Comparison of ENCODE assay signal across 24 cellular contexts in the genomic region with DNA sequence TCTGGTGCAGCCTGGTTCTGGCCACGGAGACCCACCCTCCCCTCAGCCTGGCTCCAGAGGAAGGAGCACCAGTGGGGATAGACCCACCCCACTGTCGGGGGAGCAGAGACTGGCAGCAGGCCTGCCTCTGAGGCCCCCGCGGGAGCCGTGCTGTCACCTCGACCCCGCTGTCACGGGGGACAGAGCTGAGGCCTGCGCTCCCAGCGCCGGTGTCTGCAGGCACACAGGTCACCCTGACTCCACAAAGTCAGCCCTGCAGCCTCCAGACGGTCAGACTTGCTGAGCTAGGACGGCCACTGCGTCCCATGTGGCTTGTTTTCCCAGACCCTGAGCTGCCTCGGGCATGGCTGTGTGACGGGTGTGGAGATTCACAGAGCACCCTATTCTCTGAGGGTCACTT. TPM values are rescaled to one million over a fixed set of nuclear protein-coding genes. Genes with fewer than 3 reads are reported as not detected.
DNase-seq lines count a peak whose midpoint lies in the region; ATAC-seq and TF ChIP-seq lines count a peak whose summit lies in the region.
"Had no signal": no experiment of that assay in that cellular context is flagged by ENCODE, and none has a peak within 500 bp of the region (broad histone marks: within the 10 kb centered on the region; RNA-seq: fewer than 3 reads in every experiment).

No MANE protein-coding gene starts in this region.

- TF ChIP-seq POLR2A in esophagus squamous epithelium (IDR thresholded peaks at IDR 0.05) = no peak

- peak overlapping the region; percentile 35 for H2AK5ac ChIP-seq in neuronal stem cell (ENCODE audit: low read depth, low read length)

- H3K36me3 ChIP-seq in BLaER1 = peaks cover 86% of the 10 kb centered on the region
- H3K36me3 ChIP-seq in NT2/D1 (ENCODE audit: insufficient read depth, insufficient read length, low read length) = no peaks in the 10 kb centered on the region
- H3K36me3 ChIP-seq in esophagus squamous epithelium = no peaks in the 10 kb centered on the region
- no peaks in the 10 kb centered on the region for H3K36me3 ChIP-seq in neuronal stem cell (replicated peaks in 1 of 2; ENCODE audit: control insufficient read depth in 2 of 2, insufficient read depth in 2 of 2, low read length in 2 of 2)
- no peaks in the 10 kb centered on the region for H3K36me3 ChIP-seq in aorta (ENCODE audit: control insufficient read depth in 1 of 2, insufficient read depth in 2 of 2, low read length in 1 of 2)
- H3K36me3 ChIP-seq: HAP-1, Peyer's patch, SJSA1 had no signal

- peaks cover 15% of the 10 kb centered on the region for H3K27me3 Mint-ChIP-seq in mesothelial cell of epicardium (ENCODE audit: low read depth)

- peak overlapping the region; percentile 68 for H3K23ac ChIP-seq in neuronal stem cell (ENCODE audit: low read depth, low read length, poor library complexity)

- H3K36me3 Mint-ChIP-seq in mesothelial cell of epicardium = peaks cover 4% of the 10 kb centered on the region
- H3K36me3 Mint-ChIP-seq: CD8-positive, alpha-beta T cell had no signal

- H3K4ac ChIP-seq in neuronal stem cell (ENCODE audit: low read length) = no peak overlapping the region

- H3K9ac ChIP-seq in BLaER1 = peak overlapping the region; percentile 17; the same call in 1 of the 2 replicates
- H3K9ac ChIP-seq in NT2/D1 (ENCODE audit: insufficient read length, low read depth) = peak overlapping the region; percentile 16
- peak overlapping the region; percentile 21 for H3K9ac ChIP-seq in neuronal stem cell (ENCODE audit: low read depth, low read length, poor library complexity)

- no peak overlapping the region for H2BK5ac ChIP-seq in neuronal stem cell (ENCODE audit: low read length)

- no peak overlapping the region for H2BK15ac ChIP-seq in neuronal stem cell (ENCODE audit: low read length)

- H3K4me3 ChIP-seq in BLaER1 (no peak overlapping the region), NT2/D1 (ENCODE audit: insufficient read length, low read depth) (no peak overlapping the region), esophagus squamous epithelium (no peak overlapping the region), neuronal stem cell (ENCODE audit: low read length in 2 of 2) (no peak overlapping the region), aorta (ENCODE audit: low read length in 2 of 2) (no peak overlapping the region)
- H3K4me3 ChIP-seq: HAP-1, Peyer's patch, SJSA1 had no signal

- H3K4me3 Mint-ChIP-seq in mesothelial cell of epicardium = no peak overlapping the region
- H3K4me3 Mint-ChIP-seq: CD8-positive, alpha-beta T cell had no signal

- no peaks in the 10 kb centered on the region for H3K9me3 ChIP-seq in BLaER1
- peaks cover 3% of the 10 kb centered on the region; the same call in 1 of the 2 replicates for H3K9me3 ChIP-seq in NT2/D1 (ENCODE audit: insufficient read depth, low read length)
- H3K9me3 ChIP-seq in esophagus squamous epithelium = no peaks in the 10 kb centered on the region
- H3K9me3 ChIP-seq in neuronal stem cell (replicated peaks in 1 of 2; ENCODE audit: control insufficient read depth in 2 of 2, insufficient read depth in 1 of 2, low read depth in 1 of 2, low read length in 2 of 2) = no peaks in the 10 kb centered on the region
- H3K9me3 ChIP-seq in aorta (ENCODE audit: control insufficient read depth, low read length) = no peaks in the 10 kb centered on the region
- H3K9me3 ChIP-seq: HAP-1, Peyer's patch, SJSA1 had no signal

- H4K91ac ChIP-seq in neuronal stem cell (ENCODE audit: low read depth, low read length, poor library complexity) = no peak overlapping the region

- no peak for TF ChIP-seq CTCF in esophagus squamous epithelium (IDR thresholded peaks at IDR 0.05)
- no peak for TF ChIP-seq CTCF in mesothelial cell of epicardium (IDR thresholded peaks at IDR 0.05; ENCODE audit: unreplicated experiment)

- H3K14ac ChIP-seq in neuronal stem cell (ENCODE audit: low read length) = peak overlapping the region; percentile 47

- peak overlapping the region; percentile 60 for H3K27ac ChIP-seq in BLaER1
- peak overlapping the region in 3 of 4 donors; percentile 3 to 64 (median 49) for H3K27ac ChIP-seq in esophagus squamous epithelium
- H3K27ac ChIP-seq in neuronal stem cell (replicated peaks; ENCODE audit: low read length) = no peak overlapping the region
- H3K27ac ChIP-seq in aorta (ENCODE audit: low read depth in 1 of 2, low read length in 2 of 2) = no peak overlapping the region
- H3K27ac ChIP-seq: HL-60, SJSA1 had no signal

- peaks cover 100% of the 10 kb centered on the region for H4K20me1 ChIP-seq in BLaER1

- 64% methylated on average over 2 of the region's 16 CpGs; no CpG with 5 or more reads in 1 of the 2 donors for WGBS in esophagus squamous epithelium, 2 donors
- WGBS in neuronal stem cell (ENCODE audit: extremely low coverage in 2 of 2, insufficient read length in 2 of 2, insufficient replicate concordance in 1 of 2), 2 donors = no CpG with 5 or more reads among the region's 16 CpGs
- WGBS in aorta, 2 donors = 62 to 66% methylated on average over 16 of the region's 16 CpGs

- peak overlapping the region; percentile 19 for H4K8ac ChIP-seq in neuronal stem cell (ENCODE audit: low read depth, low read length)

- H3K4me1 Mint-ChIP-seq in mesothelial cell of epicardium = no peaks in the 10 kb centered on the region

- intact Hi-C loops in esophagus squamous epithelium (cut with DNase I) = no loop called here
- intact Hi-C loops in aorta (cut with DNase I) = no loop called here

- H3K4me2 ChIP-seq in BLaER1 = peak overlapping the region; percentile 62
- no peak overlapping the region for H3K4me2 ChIP-seq in neuronal stem cell (ENCODE audit: insufficient read depth, low read length, poor library complexity, severe bottlenecking)

- H3K27me3 ChIP-seq in BLaER1 = no peaks in the 10 kb centered on the region
- no peaks in the 10 kb centered on the region for H3K27me3 ChIP-seq in NT2/D1 (ENCODE audit: insufficient read depth, insufficient read length)
- no peaks in the 10 kb centered on the region for H3K27me3 ChIP-seq in esophagus squamous epithelium
- no peaks in the 10 kb centered on the region for H3K27me3 ChIP-seq in neuronal stem cell (ENCODE audit: control insufficient read depth in 3 of 3, insufficient read depth in 3 of 3, low read depth in 1 of 3, low read length in 3 of 3)
- no peaks in the 10 kb centered on the region for H3K27me3 ChIP-seq in aorta (ENCODE audit: control insufficient read depth in 1 of 2, insufficient read depth in 2 of 2, low read length in 1 of 2)
- H3K27me3 ChIP-seq: Peyer's patch had no signal

- no peak overlapping the region for H3K27ac Mint-ChIP-seq in mesothelial cell of epicardium
- H3K27ac Mint-ChIP-seq: CD8-positive, alpha-beta T cell had no signal

- H3K4me1 ChIP-seq in BLaER1 (peaks cover 56% of the 10 kb centered on the region), NT2/D1 (ENCODE audit: insufficient read depth, insufficient read length) (peaks cover 13% of the 10 kb centered on the region), esophagus squamous epithelium (no peaks in the 10 kb centered on the region), neuronal stem cell (ENCODE audit: control insufficient read depth in 2 of 2, insufficient read depth in 1 of 2, low read depth in 1 of 2, low read length in 2 of 2) (no peaks in the 10 kb centered on the region), aorta (ENCODE audit: control insufficient read depth in 1 of 2, insufficient read depth in 2 of 2, low read length in 2 of 2) (no peaks in the 10 kb centered on the region)
- H3K4me1 ChIP-seq: HAP-1, Peyer's patch, SJSA1 had no signal

- H2BK120ac ChIP-seq in neuronal stem cell (ENCODE audit: low read depth, low read length) = no peak overlapping the region

- peaks cover 2% of the 10 kb centered on the region for H3K79me1 ChIP-seq in neuronal stem cell (ENCODE audit: low read depth, low read length)

- no peak overlapping the region for H2BK12ac ChIP-seq in neuronal stem cell (ENCODE audit: low read length)

- peak overlapping the region; percentile 48 for H3K18ac ChIP-seq in neuronal stem cell (ENCODE audit: low read length)

- no peak overlapping the region for H2AFZ ChIP-seq in neuronal stem cell (ENCODE audit: low read length)

- no peaks in the 10 kb centered on the region for H3K9me3 Mint-ChIP-seq in mesothelial cell of epicardium
- H3K9me3 Mint-ChIP-seq: CD8-positive, alpha-beta T cell had no signal

- DNase-seq in NT2/D1 (ENCODE audit: low read depth, low spot score) (no peak), esophagus squamous epithelium (lab: John Stamatoyannopoulos, UW) (no peak), neuronal stem cell (ENCODE audit: low spot score) (no peak), HuH-7.5 (ENCODE audit: low spot score) (no peak), mesothelial cell of epicardium (ENCODE audit: low spot score in 2 of 2, unreplicated experiment in 2 of 2) (no peak), NCI-H1417 (lab: John Stamatoyannopoulos, UW) (no peak), aorta (no peak)
- DNase-seq: CD8-positive, alpha-beta T cell; DND-41; KG1; NCI-H1092 treated with DMSO at 0.1 percent for 48 hours; NCI-H146; NCI-H2029 treated with DMSO at 0.1 percent for 48 hours; NCI-H226; NCI-H510A treated with DMSO at 0.1 percent for 48 hours; NCI-H774; Peyer's patch had no signal

- no peak for ATAC-seq in aorta (ENCODE audit: low FRiP score)
- ATAC-seq: CD8-positive, alpha-beta T cell; HepG2 had no signal

RNA-seq across cellular contexts. Expression of a gene that starts 32.3 kb away (rescaled TPM):
- 1 to 10 TPM in 3 of 4 donors, under 1 TPM in 1; 0.57 to 3.8 (median 1.6) TPM for total RNA-seq in esophagus squamous epithelium
- polyA plus RNA-seq in neuronal stem cell (2013, experiment 1 of 2) = 7.9 TPM
- 8.1 TPM for polyA plus RNA-seq in neuronal stem cell (2013, experiment 2 of 2)
- 8.2 to 8.8 TPM (median 8.5 TPM) in 3 replicates for total RNA-seq in mesothelial cell of epicardium
- 1 to 10 TPM; 2.4 to 6.0 TPM for total RNA-seq in aorta
- polyA plus RNA-seq in aorta = 1 to 10 TPM in 1 of 2 donors, under 1 TPM in 1; 0.75 to 1.7 TPM

RNA-seq across cellular contexts. Expression of a gene that starts 51.0 kb away (rescaled TPM):
- total RNA-seq in esophagus squamous epithelium (1 to 10 TPM in 2 of 4 donors, under 1 TPM in 2; 0.61 to 2.2 (median 1.4) TPM), mesothelial cell of epicardium (3.0 to 3.5 TPM (median 3.2 TPM) in 3 replicates), aorta (1 to 10 TPM; 1.7 to 3.5 TPM)
- 3.1 TPM for polyA plus RNA-seq in neuronal stem cell (2013, experiment 1 of 2)
- 3.5 TPM for polyA plus RNA-seq in neuronal stem cell (2013, experiment 2 of 2)
- polyA plus RNA-seq in aorta = under 1 TPM in 1 of 2 donors, not detected in 1; 0.13 TPM
- total RNA-seq: HT-29, OCI-LY7, SJSA1 had no signal

Comparison
In these comparisons a context has a peak if more than half of its experiments do, and no peak if none do; other contexts are left out.
1. H3K27ac ChIP-seq: peak in BLaER1 (single experiment) and esophagus squamous epithelium (3 of 4); none in neuronal stem cell (single experiment) and aorta (0 of 2).
2. Peak in every context shown above with its lines, with median percentiles within 50 percentile points of each other: H3K9ac ChIP-seq.